23 cellular contexts compared by ENCODE assay signal in the genomic region with DNA sequence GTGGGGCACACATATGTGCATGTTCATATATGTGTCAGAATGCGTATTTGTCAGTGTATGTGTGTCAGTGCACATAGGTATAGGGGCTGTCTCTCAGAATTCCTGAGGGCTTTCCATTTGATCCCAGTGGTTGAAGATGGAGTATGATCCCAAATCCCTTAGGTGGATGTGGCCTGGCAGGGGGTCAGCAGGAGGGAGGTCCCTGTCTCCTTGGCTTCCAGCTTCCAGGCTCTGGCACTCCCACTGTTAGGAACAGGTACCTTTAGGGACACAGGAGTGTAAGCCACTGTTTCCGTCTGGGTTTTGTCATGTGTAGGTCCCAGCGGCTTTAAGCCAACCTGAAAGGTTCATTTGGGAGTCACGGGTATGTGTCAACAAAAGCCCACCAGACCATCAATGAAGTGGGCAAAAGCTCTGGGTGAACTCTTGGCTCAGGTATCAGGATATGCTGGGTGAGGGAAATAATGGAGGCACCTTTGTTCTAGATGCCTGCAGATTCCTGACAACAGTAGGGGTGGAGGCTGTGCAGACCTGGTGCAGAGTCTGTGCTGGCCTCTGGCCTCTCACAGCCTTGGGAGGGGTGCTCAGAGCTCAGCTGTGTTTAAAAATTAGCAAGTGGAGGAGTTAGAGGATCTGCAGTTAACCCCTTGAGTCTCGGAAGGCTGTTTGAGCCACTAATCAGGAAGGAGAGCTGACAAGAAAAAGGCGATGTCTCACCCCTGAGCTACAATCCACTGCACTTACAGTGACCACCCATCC. TPM values are rescaled to one million over a fixed set of nuclear protein-coding genes. Genes with fewer than 3 reads are reported as not detected.
DNase-seq lines count a peak whose midpoint lies in the region; ATAC-seq, FAIRE-seq and TF ChIP-seq lines count a peak whose summit lies in the region.
"Had no signal": no experiment of that assay in that cellular context is flagged by ENCODE, and none has a peak within 500 bp of the region (broad histone marks: within the 10 kb centered on the region; RNA-seq: fewer than 3 reads in every experiment).

No MANE protein-coding gene starts in this region.

- H3K4me3 ChIP-seq in mesendoderm (ENCODE audit: low read length) (no peak overlapping the region), spleen (no peak overlapping the region)
- H3K4me3 ChIP-seq: cardiac muscle cell, SJCRH30 had no signal

- H3K4me1 ChIP-seq in mesendoderm (ENCODE audit: control insufficient read depth, low read depth, low read length) (peaks cover 25% of the 10 kb centered on the region), spleen (peaks cover 7 to 76% (median 33%) of the 10 kb centered on the region in 6 donors)

- no peak overlapping the region for H2AK5ac ChIP-seq in mesendoderm (ENCODE audit: low read length)

- H3K18ac ChIP-seq in mesendoderm (ENCODE audit: low read length) = no peak overlapping the region

- no CpG with 5 or more reads among the region's 6 CpGs for WGBS in mesendoderm (ENCODE audit: extremely low coverage, insufficient coverage, low lambda C conversion rate)
- 91 to 98% (median 93%) methylated on average over 6 of the region's 6 CpGs for WGBS in spleen, 5 donors

- no peaks in the 10 kb centered on the region for H3K36me3 Mint-ChIP-seq in activated T-cell treated with anti-CD3 and anti-CD28 coated beads, Interleukin-2, amount 50 U/mL, for 24 hours (ENCODE audit: low read depth)
- peaks cover 6% of the 10 kb centered on the region for H3K36me3 Mint-ChIP-seq in chondrocyte (ENCODE audit: low read depth)
- H3K36me3 Mint-ChIP-seq: activated naive CD4-positive, alpha-beta T cell treated with anti-CD3 and anti-CD28 coated beads, Interleukin-2, amount 10 ng/mL, durations not matched to agents 7 days and 5 days; CD8-positive, alpha-beta memory T cell had no signal

- H3K4me1 Mint-ChIP-seq in activated T-cell treated with anti-CD3 and anti-CD28 coated beads, Interleukin-2, amount 50 U/mL, for 24 hours (ENCODE audit: low read depth) = no peaks in the 10 kb centered on the region
- H3K4me1 Mint-ChIP-seq in chondrocyte (ENCODE audit: low read depth) = peaks cover 40% of the 10 kb centered on the region
- H3K4me1 Mint-ChIP-seq: activated naive CD4-positive, alpha-beta T cell treated with anti-CD3 and anti-CD28 coated beads, Interleukin-2, amount 10 ng/mL, durations not matched to agents 7 days and 5 days had no signal

- no peak for FAIRE-seq in urothelium cell line (lab: Jason Lieb, UNC)
- FAIRE-seq: endothelial cell of umbilical vein had no signal

- no peak overlapping the region for H3K4me2 ChIP-seq in mesendoderm (ENCODE audit: low read length)

- ATAC-seq in GM19328 (IDR thresholded peaks at IDR 0.05; ENCODE audit: unreplicated experiment) = no peak
- ATAC-seq: activated T-cell treated with anti-CD3 and anti-CD28 coated beads, Interleukin-2, amount 50 U/mL, for 4 hours; naive thymus-derived CD4-positive, alpha-beta T cell; Panc1 had no signal

- no peak overlapping the region for H3K56ac ChIP-seq in mesendoderm (ENCODE audit: low read length)

- no peak overlapping the region for H3K9ac ChIP-seq in mesendoderm (ENCODE audit: low read length)

- peak; percentile 11 for DNase-seq in activated T-cell treated with anti-CD3 and anti-CD28 coated beads, Interleukin-2, amount 50 U/mL, for 1 hour
- DNase-seq in activated T-cell treated with anti-CD3 and anti-CD28 coated beads, Interleukin-2, amount 50 U/mL, for 24 hours = no peak
- peak; percentile 34 for DNase-seq in chondrocyte (ENCODE audit: low spot score)
- peak; percentile 35 for DNase-seq in mesendoderm
- DNase-seq in spleen = peak; percentile 38
- DNase-seq in urothelium cell line (ENCODE audit: low spot score) = no peak
- DNase-seq in NCI-H345 treated with DMSO at 0.1 percent for 48 hours (lab: John Stamatoyannopoulos, UW; ENCODE audit: unreplicated experiment) = no peak
- DNase-seq: activated CD4-positive, alpha-beta T cell treated with anti-CD3 and anti-CD28 coated beads for 1 hour; activated naive CD4-positive, alpha-beta T cell treated with anti-CD3 and anti-CD28 coated beads, Interleukin-2, amount 10 ng/mL, durations not matched to agents 7 days and 5 days; activated T-cell treated with anti-CD3 and anti-CD28 coated beads, Interleukin-2, amount 50 U/mL, for 4 hours; amygdala; dermis blood vessel endothelial cell; DMS153; KBM-7; naive thymus-derived CD4-positive, alpha-beta T cell; NCI-H510A treated with DMSO at 0.1 percent for 48 hours; NK-92 treated with Interleukin-12 subunit alpha and Interleukin-12 subunit beta, amount 100 ng/mL, for 24 hours; SJCRH30 had no signal

- no peak overlapping the region for H4K5ac ChIP-seq in mesendoderm (ENCODE audit: low read length)

- no peak overlapping the region for H3K4ac ChIP-seq in mesendoderm (ENCODE audit: low read depth, low read length)

- intact Hi-C loops in spleen (cut with DNase I; ENCODE audit: low total_unique reads) = no loop called here

- H3K27me3 ChIP-seq in mesendoderm (ENCODE audit: insufficient read depth, low read length, poor library complexity) (no peaks in the 10 kb centered on the region), spleen (replicated peaks in 1 of 7) (no peaks in the 10 kb centered on the region)
- H3K27me3 ChIP-seq: cardiac muscle cell, SJCRH30 had no signal

- no peak overlapping the region for H2BK15ac ChIP-seq in mesendoderm (replicated peaks; ENCODE audit: low read depth)

- H3K27ac ChIP-seq in mesendoderm (ENCODE audit: low read depth, low read length) = no peak overlapping the region
- H3K27ac ChIP-seq in spleen = no peak overlapping the region
- H3K27ac ChIP-seq: cardiac muscle cell, SJCRH30 had no signal

- TF ChIP-seq CTCF in chondrocyte (IDR thresholded peaks at IDR 0.05) = no peak
- no peak for TF ChIP-seq CTCF in spleen (IDR thresholded peaks at IDR 0.05 in 8 of 11, conservative IDR thresholded peaks at IDR 0.05 in 3 of 11)

- H3K36me3 ChIP-seq in mesendoderm (ENCODE audit: control insufficient read depth, insufficient read depth, low read length) = no peaks in the 10 kb centered on the region
- peaks cover 0 to 6% (median 0%) of the 10 kb centered on the region in 6 donors for H3K36me3 ChIP-seq in spleen
- H3K36me3 ChIP-seq: cardiac muscle cell had no signal

- H3K4me3 Mint-ChIP-seq in activated T-cell treated with anti-CD3 and anti-CD28 coated beads, Interleukin-2, amount 50 U/mL, for 24 hours = no peak overlapping the region
- no peak overlapping the region for H3K4me3 Mint-ChIP-seq in chondrocyte (ENCODE audit: unreplicated experiment)
- H3K4me3 Mint-ChIP-seq: activated naive CD4-positive, alpha-beta T cell treated with anti-CD3 and anti-CD28 coated beads, Interleukin-2, amount 10 ng/mL, durations not matched to agents 7 days and 5 days; activated T-cell treated with anti-CD3 and anti-CD28 coated beads, Interleukin-2, amount 50 U/mL, for 4 hours; CD8-positive, alpha-beta memory T cell; naive thymus-derived CD4-positive, alpha-beta T cell had no signal

- no peak for TF ChIP-seq POLR2A in spleen (IDR thresholded peaks at IDR 0.05)

- no peaks in the 10 kb centered on the region for H3K79me2 ChIP-seq in mesendoderm (ENCODE audit: control insufficient read depth, insufficient read depth, low read length)

- H2BK120ac ChIP-seq in mesendoderm (ENCODE audit: low read depth, low read length) = no peak overlapping the region

- no peak overlapping the region for H4K8ac ChIP-seq in mesendoderm (ENCODE audit: low read depth, low read length)

- no peak overlapping the region for H3K23ac ChIP-seq in mesendoderm (ENCODE audit: low read length)

- no peaks in the 10 kb centered on the region for H3K9me3 Mint-ChIP-seq in activated T-cell treated with anti-CD3 and anti-CD28 coated beads, Interleukin-2, amount 50 U/mL, for 24 hours
- no peaks in the 10 kb centered on the region for H3K9me3 Mint-ChIP-seq in chondrocyte (ENCODE audit: low read depth)
- H3K9me3 Mint-ChIP-seq: activated naive CD4-positive, alpha-beta T cell treated with anti-CD3 and anti-CD28 coated beads, Interleukin-2, amount 10 ng/mL, durations not matched to agents 7 days and 5 days; activated T-cell treated with anti-CD3 and anti-CD28 coated beads, Interleukin-2, amount 50 U/mL, for 4 hours; CD8-positive, alpha-beta memory T cell; naive thymus-derived CD4-positive, alpha-beta T cell had no signal

- no peak overlapping the region for H3K27ac Mint-ChIP-seq in activated T-cell treated with anti-CD3 and anti-CD28 coated beads, Interleukin-2, amount 50 U/mL, for 24 hours
- H3K27ac Mint-ChIP-seq in chondrocyte (ENCODE audit: unreplicated experiment) = no peak overlapping the region
- H3K27ac Mint-ChIP-seq: activated naive CD4-positive, alpha-beta T cell treated with anti-CD3 and anti-CD28 coated beads, Interleukin-2, amount 10 ng/mL, durations not matched to agents 7 days and 5 days had no signal

- no peak overlapping the region for H2BK5ac ChIP-seq in mesendoderm (ENCODE audit: low read length)

- H3K9me3 ChIP-seq in spleen = no peaks in the 10 kb centered on the region
- H3K9me3 ChIP-seq: SJCRH30 had no signal

- H3K79me1 ChIP-seq in mesendoderm (ENCODE audit: low read length) = no peaks in the 10 kb centered on the region

- no peaks in the 10 kb centered on the region for H3K27me3 Mint-ChIP-seq in activated T-cell treated with anti-CD3 and anti-CD28 coated beads, Interleukin-2, amount 50 U/mL, for 24 hours
- H3K27me3 Mint-ChIP-seq in chondrocyte (ENCODE audit: low read depth) = no peaks in the 10 kb centered on the region
- H3K27me3 Mint-ChIP-seq: activated naive CD4-positive, alpha-beta T cell treated with anti-CD3 and anti-CD28 coated beads, Interleukin-2, amount 10 ng/mL, durations not matched to agents 7 days and 5 days; CD8-positive, alpha-beta memory T cell; naive thymus-derived CD4-positive, alpha-beta T cell had no signal

RNA-seq across cellular contexts. Expression of gene KCNQ1OT1, which starts 9.0 kb away (rescaled TPM):
- total RNA-seq in chondrocyte = 2.5 to 8.5 TPM (median 2.7 TPM) in 3 replicates
- 0.04 TPM for polyA plus RNA-seq in mesendoderm (2013, experiment 1 of 2)
- polyA plus RNA-seq in mesendoderm (2013, experiment 2 of 2) = 0.04 TPM
- total RNA-seq in spleen = 1 to 10 TPM in 6 of 7 donors, under 1 TPM in 1; 0.87 to 3.1 (median 2.1) TPM
- under 1 TPM; 0.02 to 0.16 (median 0.02) TPM for polyA plus RNA-seq in spleen

Comparison
In these comparisons a context has a peak if more than half of its experiments do, and no peak if none do; other contexts are left out.
1. DNase-seq: peak in activated T-cell treated with anti-CD3 and anti-CD28 coated beads, Interleukin-2, amount 50 U/mL, for 1 hour (single experiment), chondrocyte (single experiment), mesendoderm (single experiment) and spleen (single experiment); none in activated T-cell treated with anti-CD3 and anti-CD28 coated beads, Interleukin-2, amount 50 U/mL, for 24 hours (single experiment), urothelium cell line (single experiment) and NCI-H345 treated with DMSO at 0.1 percent for 48 hours (single experiment).